15 cellular contexts compared by ENCODE assay signal in genomic region chr1:101175474-101175873, GRCh38.
DNase-seq lines count a peak whose midpoint lies in the region; ATAC-seq and TF ChIP-seq lines count a peak whose summit lies in the region.
"Had no signal": no experiment of that assay in that cellular context is flagged by ENCODE, and none has a peak within 500 bp of the region (broad histone marks: within the 10 kb centered on the region; RNA-seq: fewer than 3 reads in every experiment).

No MANE protein-coding gene starts in this region.

- no peak for TF ChIP-seq POLR2A in upper lobe of left lung (IDR thresholded peaks at IDR 0.05)

- no peaks in the 10 kb centered on the region for H3K79me2 ChIP-seq in PC-3 (ENCODE audit: low read length)
- no peaks in the 10 kb centered on the region for H3K79me2 ChIP-seq in smooth muscle cell (ENCODE audit: low read depth)

- H3K4me1 Mint-ChIP-seq in dendritic cell treated with granulocyte-macrophage colony-stimulating factor and Interleukin-4, amounts not matched to agents 40 ng/mL and 50 ng/mL, for 4 days (ENCODE audit: low read depth), result peaks cover 26% of the 10 kb centered on the region

- no peak for TF ChIP-seq CTCF in heart right ventricle (IDR thresholded peaks at IDR 0.05)
- no peak for TF ChIP-seq CTCF in PC-3 (conservative IDR thresholded peaks at IDR 0.05; ENCODE audit: low read depth, low read length)
- no peak for TF ChIP-seq CTCF in smooth muscle cell (IDR thresholded peaks at IDR 0.05; ENCODE audit: borderline replicate concordance, insufficient read depth, poor library complexity, severe bottlenecking)
- TF ChIP-seq CTCF in upper lobe of left lung (IDR thresholded peaks at IDR 0.05), result no peak

- no peak for TF ChIP-seq EP300 in upper lobe of left lung (IDR thresholded peaks at IDR 0.05)

- peak overlapping the region; percentile 8 for H3K27ac Mint-ChIP-seq in dendritic cell treated with granulocyte-macrophage colony-stimulating factor and Interleukin-4, amounts not matched to agents 40 ng/mL and 50 ng/mL, for 4 days
- H3K27ac Mint-ChIP-seq: activated B cell treated with CpG ODN at 0.5 μM for 24 hours; activated naive CD4-positive, alpha-beta T cell treated with anti-CD3 and anti-CD28 coated beads, Interleukin-2, amount 10 ng/mL, durations not matched to agents 7 days and 5 days; H9 had no signal

- H3K9me3 ChIP-seq in heart right ventricle, result no peaks in the 10 kb centered on the region
- H3K9me3 ChIP-seq in PC-3 (ENCODE audit: low read length), result no peaks in the 10 kb centered on the region
- no peaks in the 10 kb centered on the region for H3K9me3 ChIP-seq in smooth muscle cell (replicated peaks; ENCODE audit: low read depth)
- no peaks in the 10 kb centered on the region for H3K9me3 ChIP-seq in upper lobe of left lung

- H3F3A ChIP-seq in PC-3 (ENCODE audit: low read length, unreplicated experiment) (no peaks in the 10 kb centered on the region), smooth muscle cell (ENCODE audit: low read depth) (no peaks in the 10 kb centered on the region)

- H4K20me1 ChIP-seq in PC-3 (ENCODE audit: low read length) (no peaks in the 10 kb centered on the region), smooth muscle cell (ENCODE audit: low read depth) (no peaks in the 10 kb centered on the region)

- intact Hi-C loops in heart right ventricle (cut with DNase I), result loop anchor here in 1 of 10 donors (5.0 kb wide), 1 partner anchor 33 kb away; no protein-coding TSS in a partner anchor
- intact Hi-C loops in cardiac septum (cut with DNase I), result no loop called here
- intact Hi-C loops in PC-3 (cut with micrococcal nuclease), result loop anchor here (2.0 kb wide), 1 partner anchor 61 kb away; the partner anchor contains the start of gene S1PR1
- intact Hi-C loops in dendritic cell treated with granulocyte-macrophage colony-stimulating factor and Interleukin-4, amounts not matched to agents 40 ng/mL and 50 ng/mL, for 4 days (cut with micrococcal nuclease), result no loop called here

- H3K36me3 ChIP-seq in heart right ventricle, result no peaks in the 10 kb centered on the region
- no peaks in the 10 kb centered on the region for H3K36me3 ChIP-seq in PC-3 (ENCODE audit: low read depth, low read length)
- no peaks in the 10 kb centered on the region for H3K36me3 ChIP-seq in smooth muscle cell (ENCODE audit: low read depth)
- H3K36me3 ChIP-seq in upper lobe of left lung, result no peaks in the 10 kb centered on the region

- no peak for DNase-seq in heart right ventricle
- DNase-seq in cardiac septum (ENCODE audit: low spot score), result no peak
- DNase-seq in PC-3, result peak; percentile 4
- no peak for DNase-seq in smooth muscle cell (lab: John Stamatoyannopoulos, UW; ENCODE audit: unreplicated experiment)
- DNase-seq in GOT3 (lab: John Stamatoyannopoulos, UW), result no peak
- no peak for DNase-seq in upper lobe of left lung
- DNase-seq: activated B cell treated with CpG ODN at 0.5 μM for 24 hours; activated naive CD4-positive, alpha-beta T cell treated with anti-CD3 and anti-CD28 coated beads, Interleukin-2, amount 10 ng/mL, durations not matched to agents 7 days and 5 days; erythroblast; H9; NCI-H1930; NCI-H345 had no signal

- H3K9ac ChIP-seq in PC-3 (ENCODE audit: low read length) (no peak overlapping the region), smooth muscle cell (ENCODE audit: low read depth) (no peak overlapping the region)

- H3K9me3 Mint-ChIP-seq in dendritic cell treated with granulocyte-macrophage colony-stimulating factor and Interleukin-4, amounts not matched to agents 40 ng/mL and 50 ng/mL, for 4 days, result no peaks in the 10 kb centered on the region
- H3K9me3 Mint-ChIP-seq: activated B cell treated with CpG ODN at 0.5 μM for 24 hours; activated naive CD4-positive, alpha-beta T cell treated with anti-CD3 and anti-CD28 coated beads, Interleukin-2, amount 10 ng/mL, durations not matched to agents 7 days and 5 days; H9 had no signal

- H3K4me3 ChIP-seq in heart right ventricle (no peak overlapping the region), PC-3 (ENCODE audit: low read length) (no peak overlapping the region), smooth muscle cell (no peak overlapping the region), upper lobe of left lung (no peak overlapping the region)

- no peaks in the 10 kb centered on the region for H3K27me3 Mint-ChIP-seq in dendritic cell treated with granulocyte-macrophage colony-stimulating factor and Interleukin-4, amounts not matched to agents 40 ng/mL and 50 ng/mL, for 4 days
- H3K27me3 Mint-ChIP-seq: activated B cell treated with CpG ODN at 0.5 μM for 24 hours; activated naive CD4-positive, alpha-beta T cell treated with anti-CD3 and anti-CD28 coated beads, Interleukin-2, amount 10 ng/mL, durations not matched to agents 7 days and 5 days had no signal

- peak overlapping the region in 7 of 10 donors; percentile 17 to 71 (median 55) for H3K27ac ChIP-seq in heart right ventricle
- peak overlapping the region; percentile 71 for H3K27ac ChIP-seq in PC-3 (ENCODE audit: low read length)
- H3K27ac ChIP-seq in smooth muscle cell (ENCODE audit: low read depth), result peak overlapping the region; percentile 63
- peak overlapping the region in 1 of 4 donors; percentile 10 for H3K27ac ChIP-seq in upper lobe of left lung
- H3K27ac ChIP-seq: HL-60 had no signal

- peak overlapping the region; percentile 73 for H3K4me2 ChIP-seq in PC-3 (ENCODE audit: low read length)
- H3K4me2 ChIP-seq in smooth muscle cell, result peak overlapping the region; percentile 10

- H3K9me2 ChIP-seq in PC-3 (replicated peaks; ENCODE audit: low read length), result no peaks in the 10 kb centered on the region

- peak in 3 of 8 donors; percentile 46 to 69 (median 61) for ATAC-seq in heart right ventricle
- ATAC-seq in PC-3, result no peak
- ATAC-seq in HG03457 (IDR thresholded peaks at IDR 0.05; ENCODE audit: unreplicated experiment), result no peak
- ATAC-seq in upper lobe of left lung (ENCODE audit: low FRiP score in 2 of 2), result no peak

- 50 to 51% methylated on average over 3 of the region's 3 CpGs for WGBS in heart right ventricle, 2 donors
- WGBS in smooth muscle cell (ENCODE audit: low lambda C conversion rate), result 83% methylated on average over 3 of the region's 3 CpGs
- WGBS in upper lobe of left lung, 2 donors, result 58 to 66% methylated on average over 3 of the region's 3 CpGs

- CTCF ChIA-PET in PC-3 (lab: Charles Lee), result interaction anchor here (0.6 to 1.3 kb wide), 4 partner anchors 33 to 113 kb away, joined by 3 to 4 read pairs (median 4); no protein-coding TSS in a partner anchor

- no peak overlapping the region for H3K4me3 Mint-ChIP-seq in dendritic cell treated with granulocyte-macrophage colony-stimulating factor and Interleukin-4, amounts not matched to agents 40 ng/mL and 50 ng/mL, for 4 days
- H3K4me3 Mint-ChIP-seq: activated B cell treated with CpG ODN at 0.5 μM for 24 hours; activated naive CD4-positive, alpha-beta T cell treated with anti-CD3 and anti-CD28 coated beads, Interleukin-2, amount 10 ng/mL, durations not matched to agents 7 days and 5 days; H9 had no signal

- H3K27me3 ChIP-seq in heart right ventricle, result no peaks in the 10 kb centered on the region
- no peaks in the 10 kb centered on the region for H3K27me3 ChIP-seq in PC-3 (ENCODE audit: low read length)
- no peaks in the 10 kb centered on the region for H3K27me3 ChIP-seq in smooth muscle cell (ENCODE audit: low read depth)
- H3K27me3 ChIP-seq in upper lobe of left lung, result no peaks in the 10 kb centered on the region

- no peaks in the 10 kb centered on the region for H3K36me3 Mint-ChIP-seq in dendritic cell treated with granulocyte-macrophage colony-stimulating factor and Interleukin-4, amounts not matched to agents 40 ng/mL and 50 ng/mL, for 4 days (ENCODE audit: low read depth)

- POLR2A ChIA-PET in PC-3 (lab: Charles Lee; ENCODE audit: unreplicated experiment), result interaction anchor here (0.6 kb wide), 2 partner anchors 27 to 61 kb away, joined by 4 to 6 read pairs; no protein-coding TSS in a partner anchor

- no peak overlapping the region for H2AFZ ChIP-seq in PC-3 (ENCODE audit: low read length)
- H2AFZ ChIP-seq in smooth muscle cell (ENCODE audit: low read depth), result no peak overlapping the region

- no TSS peak for BruUV-seq in PC-3 (replicated peaks; lab: Mats Ljungman, UMichigan)

- H3K4me1 ChIP-seq in heart right ventricle (peaks cover 0 to 22% (median 10%) of the 10 kb centered on the region in 9 donors), PC-3 (ENCODE audit: insufficient read depth, low read length) (peaks cover 16% of the 10 kb centered on the region), smooth muscle cell (ENCODE audit: low read depth) (no peaks in the 10 kb centered on the region), upper lobe of left lung (peaks cover 0 to 5% (median 0%) of the 10 kb centered on the region in 4 donors)
